Comparison of ENCODE assay signal across 1 cellular context in genomic region chr13:23466144-23467002, GRCh38.
TF ChIP-seq lines count a peak whose summit lies in the region.

No MANE protein-coding gene starts in this region.

TF ChIP-seq in H1, 55 proteins besides CTCF, POLR2A, EP300 and RAD21 (continued from another document):
- TF ChIP-seq EGR1 (IDR thresholded peaks at IDR 0.05; ENCODE audit: borderline replicate concordance, low read depth, low read length) (no peak), SP4 (IDR thresholded peaks at IDR 0.05; ENCODE audit: low read length) (no peak), ATF3 (IDR thresholded peaks at IDR 0.05; ENCODE audit: insufficient read depth, low read depth, low read length) (no peak), CBX8 (IDR thresholded peaks at IDR 0.05; ENCODE audit: borderline replicate concordance, low read depth, low read length) (no peak), GABPA (IDR thresholded peaks at IDR 0.05; ENCODE audit: borderline replicate concordance, insufficient read depth, low read length) (no peak), USF2 (IDR thresholded peaks at IDR 0.05; ENCODE audit: low read length) (0 out of 2 replicates have a peak, but pooled peaks have one; percentile 19), CHD2 (IDR thresholded peaks at IDR 0.05; ENCODE audit: low read length) (no peak), CREB1 (IDR thresholded peaks at IDR 0.05) (no peak), TBP (IDR thresholded peaks at IDR 0.05; ENCODE audit: low read depth, low read length) (peak; percentile 32; the same call in 1 of the 2 replicates), JUND (IDR thresholded peaks at IDR 0.05; ENCODE audit: low read length) (no peak), CEBPB (IDR thresholded peaks at IDR 0.05; ENCODE audit: low read depth, low read length) (no peak), SAP30 (IDR thresholded peaks at IDR 0.05; ENCODE audit: insufficient read depth, insufficient replicate concordance, low read length) (no peak), BACH1 (IDR thresholded peaks at IDR 0.05; ENCODE audit: low read length) (peak; percentile 43; the same call in 1 of the 2 replicates), E2F6 (IDR thresholded peaks at IDR 0.05) (peak; percentile 97), KDM1A (IDR thresholded peaks at IDR 0.05; ENCODE audit: borderline replicate concordance, low read length) (0 out of 2 replicates have a peak, but pooled peaks have one; percentile 34), RNF2 (IDR thresholded peaks at IDR 0.05; ENCODE audit: borderline replicate concordance, low read depth, low read length, missing control alignments, poor library complexity, severe bottlenecking) (peak; percentile 45), HDAC6 (IDR thresholded peaks at IDR 0.05; ENCODE audit: low read depth, low read length) (no peak), ZNF274 (IDR thresholded peaks at IDR 0.05; ENCODE audit: borderline replicate concordance, extremely low read depth, low read length) (no peak), RFX5 (IDR thresholded peaks at IDR 0.05; ENCODE audit: borderline replicate concordance, low read depth, low read length) (no peak), GTF2F1 (IDR thresholded peaks at IDR 0.05; ENCODE audit: borderline replicate concordance, low read depth, low read length) (no peak), SP1 (IDR thresholded peaks at IDR 0.05; ENCODE audit: low read depth, low read length) (no peak), NRF1 (IDR thresholded peaks at IDR 0.05; ENCODE audit: low read depth, low read length) (no peak), FOSL1 (IDR thresholded peaks at IDR 0.05; ENCODE audit: insufficient read depth, low read depth, low read length) (no peak), HDAC2 (IDR thresholded peaks at IDR 0.05; ENCODE audit: borderline replicate concordance in 1 of 2, low read depth in 2 of 2, low read length in 2 of 2) (peak in 1 of 2 experiments; percentile 80; a peak in 2 of 4 replicates), NANOG (IDR thresholded peaks at IDR 0.05; ENCODE audit: insufficient read depth, low read depth, low read length, poor library complexity, severe bottlenecking) (no peak), TCF12 (IDR thresholded peaks at IDR 0.05; ENCODE audit: low read depth, low read length) (no peak), TAF7 (optimal IDR thresholded peaks at IDR 0.05; ENCODE audit: borderline replicate concordance, low read depth, low read length) (no peak), MAX (IDR thresholded peaks at IDR 0.05) (peak; percentile 93), SP2 (IDR thresholded peaks at IDR 0.05; ENCODE audit: low read length) (no peak), ASH2L (IDR thresholded peaks at IDR 0.05; ENCODE audit: low read length) (peak; percentile 81), CTBP2 (IDR thresholded peaks at IDR 0.05; ENCODE audit: borderline replicate concordance, insufficient read depth, insufficient read length, low read length) (no peak), KDM5A (IDR thresholded peaks at IDR 0.05; ENCODE audit: low read length) (no peak), SUZ12 (IDR thresholded peaks at IDR 0.05; ENCODE audit: low read length) (peak; percentile 35; the same call in 1 of the 2 replicates), KDM4A (IDR thresholded peaks at IDR 0.05; ENCODE audit: low read depth, low read length, severe bottlenecking) (peak; percentile 94)
TF ChIP-seq in H1: peak in this region for 14.
